In the genomic region with DNA sequence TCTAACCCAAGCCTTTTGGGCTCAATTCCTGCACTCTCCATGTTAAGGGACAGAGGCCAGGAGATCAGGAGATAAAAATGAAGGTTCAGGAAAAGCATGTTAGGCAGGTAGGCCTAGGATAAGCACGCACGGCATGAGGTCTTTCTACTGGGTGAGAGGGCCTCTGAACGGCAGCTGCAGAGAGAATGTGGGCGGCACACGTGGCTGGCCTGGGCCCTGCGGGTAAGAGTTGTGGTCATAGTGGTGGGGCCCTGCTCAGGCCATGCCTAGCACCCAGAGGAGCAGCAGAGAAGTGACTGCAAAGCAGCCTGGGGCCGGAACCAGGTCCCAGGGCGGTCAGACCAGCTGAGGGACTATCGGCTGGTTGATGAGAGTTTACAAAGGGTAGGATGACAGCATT, we compare ENCODE assay signal across 1 cellular context.
TF ChIP-seq lines count a peak whose summit lies in the region.

No MANE protein-coding gene starts in this region.

TF ChIP-seq in GM12878, 131 proteins besides CTCF, POLR2A, EP300 and RAD21 (continued from another document and continues in another):
- TF ChIP-seq, protein P1, sequence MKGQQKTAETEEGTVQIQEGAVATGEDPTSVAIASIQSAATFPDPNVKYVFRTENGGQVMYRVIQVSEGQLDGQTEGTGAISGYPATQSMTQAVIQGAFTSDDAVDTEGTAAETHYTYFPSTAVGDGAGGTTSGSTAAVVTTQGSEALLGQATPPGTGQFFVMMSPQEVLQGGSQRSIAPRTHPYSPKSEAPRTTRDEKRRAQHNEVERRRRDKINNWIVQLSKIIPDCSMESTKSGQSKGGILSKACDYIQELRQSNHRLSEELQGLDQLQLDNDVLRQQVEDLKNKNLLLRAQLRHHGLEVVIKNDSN (IDR thresholded peaks at IDR 0.05; ENCODE audit: borderline replicate concordance, extremely low read length, insufficient read depth, low read depth, low read length), result peak; percentile 67
- TF ChIP-seq EED (IDR thresholded peaks at IDR 0.05; ENCODE audit: low read depth) (peak; percentile 60; the same call in 1 of the 2 replicates), E2F8 (IDR thresholded peaks at IDR 0.05; ENCODE audit: low read depth, partially characterized antibody) (no peak), PML (IDR thresholded peaks at IDR 0.05; ENCODE audit: low read length) (no peak), RUNX3 (IDR thresholded peaks at IDR 0.05; ENCODE audit: low read length) (peak; percentile 94), MYB (IDR thresholded peaks at IDR 0.05; ENCODE audit: borderline replicate concordance, low read depth, low read length) (0 out of 2 replicates have a peak, but pooled peaks have one; percentile 34), ZBED1 (IDR thresholded peaks at IDR 0.05; ENCODE audit: borderline replicate concordance) (no peak; the same call in 1 of the 2 replicates), HDAC2 (IDR thresholded peaks at IDR 0.05) (no peak), MEF2A (IDR thresholded peaks at IDR 0.05; ENCODE audit: insufficient read depth, low read depth, low read length) (no peak), KAT2A (conservative IDR thresholded peaks at IDR 0.05; ENCODE audit: control insufficient read depth, low read depth, low read length) (no peak), CEBPB (IDR thresholded peaks at IDR 0.05; ENCODE audit: borderline replicate concordance in 1 of 2, low read depth in 2 of 2, low read length in 2 of 2) (no peak), NR2F1 (conservative IDR thresholded peaks at IDR 0.05) (peak; percentile 73), ETV6 (conservative IDR thresholded peaks at IDR 0.05 in 1 of 2, IDR thresholded peaks at IDR 0.05 in 1 of 2; ENCODE audit: borderline replicate concordance in 1 of 2, low read depth in 1 of 2) (no peak), SREBF1 (IDR thresholded peaks at IDR 0.05; ENCODE audit: low read length) (no peak), ZNF24 (IDR thresholded peaks at IDR 0.05) (no peak), ZNF274 (IDR thresholded peaks at IDR 0.05; ENCODE audit: insufficient read depth, insufficient read length) (no peak), RFX5 (IDR thresholded peaks at IDR 0.05; ENCODE audit: low read depth, low read length) (no peak), E4F1 (IDR thresholded peaks at IDR 0.05; ENCODE audit: borderline replicate concordance, partially characterized antibody) (no peak), E2F4 (IDR thresholded peaks at IDR 0.05; ENCODE audit: low read depth, low read length) (no peak), NFIC (IDR thresholded peaks at IDR 0.05; ENCODE audit: low read depth, low read length) (no peak), REST (IDR thresholded peaks at IDR 0.05; ENCODE audit: low read depth, low read length) (no peak)
- TF ChIP-seq, protein P2, sequence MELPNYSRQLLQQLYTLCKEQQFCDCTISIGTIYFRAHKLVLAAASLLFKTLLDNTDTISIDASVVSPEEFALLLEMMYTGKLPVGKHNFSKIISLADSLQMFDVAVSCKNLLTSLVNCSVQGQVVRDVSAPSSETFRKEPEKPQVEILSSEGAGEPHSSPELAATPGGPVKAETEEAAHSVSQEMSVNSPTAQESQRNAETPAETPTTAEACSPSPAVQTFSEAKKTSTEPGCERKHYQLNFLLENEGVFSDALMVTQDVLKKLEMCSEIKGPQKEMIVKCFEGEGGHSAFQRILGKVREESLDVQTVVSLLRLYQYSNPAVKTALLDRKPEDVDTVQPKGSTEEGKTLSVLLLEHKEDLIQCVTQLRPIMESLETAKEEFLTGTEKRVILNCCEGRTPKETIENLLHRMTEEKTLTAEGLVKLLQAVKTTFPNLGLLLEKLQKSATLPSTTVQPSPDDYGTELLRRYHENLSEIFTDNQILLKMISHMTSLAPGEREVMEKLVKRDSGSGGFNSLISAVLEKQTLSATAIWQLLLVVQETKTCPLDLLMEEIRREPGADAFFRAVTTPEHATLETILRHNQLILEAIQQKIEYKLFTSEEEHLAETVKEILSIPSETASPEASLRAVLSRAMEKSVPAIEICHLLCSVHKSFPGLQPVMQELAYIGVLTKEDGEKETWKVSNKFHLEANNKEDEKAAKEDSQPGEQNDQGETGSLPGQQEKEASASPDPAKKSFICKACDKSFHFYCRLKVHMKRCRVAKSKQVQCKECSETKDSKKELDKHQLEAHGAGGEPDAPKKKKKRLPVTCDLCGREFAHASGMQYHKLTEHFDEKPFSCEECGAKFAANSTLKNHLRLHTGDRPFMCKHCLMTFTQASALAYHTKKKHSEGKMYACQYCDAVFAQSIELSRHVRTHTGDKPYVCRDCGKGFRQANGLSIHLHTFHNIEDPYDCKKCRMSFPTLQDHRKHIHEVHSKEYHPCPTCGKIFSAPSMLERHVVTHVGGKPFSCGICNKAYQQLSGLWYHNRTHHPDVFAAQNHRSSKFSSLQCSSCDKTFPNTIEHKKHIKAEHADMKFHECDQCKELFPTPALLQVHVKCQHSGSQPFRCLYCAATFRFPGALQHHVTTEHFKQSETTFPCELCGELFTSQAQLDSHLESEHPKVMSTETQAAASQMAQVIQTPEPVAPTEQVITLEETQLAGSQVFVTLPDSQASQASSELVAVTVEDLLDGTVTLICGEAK (IDR thresholded peaks at IDR 0.05; ENCODE audit: borderline replicate concordance), result no peak
- TF ChIP-seq, protein P3, sequence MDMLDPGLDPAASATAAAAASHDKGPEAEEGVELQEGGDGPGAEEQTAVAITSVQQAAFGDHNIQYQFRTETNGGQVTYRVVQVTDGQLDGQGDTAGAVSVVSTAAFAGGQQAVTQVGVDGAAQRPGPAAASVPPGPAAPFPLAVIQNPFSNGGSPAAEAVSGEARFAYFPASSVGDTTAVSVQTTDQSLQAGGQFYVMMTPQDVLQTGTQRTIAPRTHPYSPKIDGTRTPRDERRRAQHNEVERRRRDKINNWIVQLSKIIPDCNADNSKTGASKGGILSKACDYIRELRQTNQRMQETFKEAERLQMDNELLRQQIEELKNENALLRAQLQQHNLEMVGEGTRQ (IDR thresholded peaks at IDR 0.05; ENCODE audit: borderline replicate concordance, low read depth, low read length), result peak; percentile 41
- TF ChIP-seq, protein P4, sequence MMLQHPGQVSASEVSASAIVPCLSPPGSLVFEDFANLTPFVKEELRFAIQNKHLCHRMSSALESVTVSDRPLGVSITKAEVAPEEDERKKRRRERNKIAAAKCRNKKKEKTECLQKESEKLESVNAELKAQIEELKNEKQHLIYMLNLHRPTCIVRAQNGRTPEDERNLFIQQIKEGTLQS (IDR thresholded peaks at IDR 0.05; ENCODE audit: borderline replicate concordance, extremely low read depth, low read depth, low read length), result no peak
- TF ChIP-seq, protein P5, sequence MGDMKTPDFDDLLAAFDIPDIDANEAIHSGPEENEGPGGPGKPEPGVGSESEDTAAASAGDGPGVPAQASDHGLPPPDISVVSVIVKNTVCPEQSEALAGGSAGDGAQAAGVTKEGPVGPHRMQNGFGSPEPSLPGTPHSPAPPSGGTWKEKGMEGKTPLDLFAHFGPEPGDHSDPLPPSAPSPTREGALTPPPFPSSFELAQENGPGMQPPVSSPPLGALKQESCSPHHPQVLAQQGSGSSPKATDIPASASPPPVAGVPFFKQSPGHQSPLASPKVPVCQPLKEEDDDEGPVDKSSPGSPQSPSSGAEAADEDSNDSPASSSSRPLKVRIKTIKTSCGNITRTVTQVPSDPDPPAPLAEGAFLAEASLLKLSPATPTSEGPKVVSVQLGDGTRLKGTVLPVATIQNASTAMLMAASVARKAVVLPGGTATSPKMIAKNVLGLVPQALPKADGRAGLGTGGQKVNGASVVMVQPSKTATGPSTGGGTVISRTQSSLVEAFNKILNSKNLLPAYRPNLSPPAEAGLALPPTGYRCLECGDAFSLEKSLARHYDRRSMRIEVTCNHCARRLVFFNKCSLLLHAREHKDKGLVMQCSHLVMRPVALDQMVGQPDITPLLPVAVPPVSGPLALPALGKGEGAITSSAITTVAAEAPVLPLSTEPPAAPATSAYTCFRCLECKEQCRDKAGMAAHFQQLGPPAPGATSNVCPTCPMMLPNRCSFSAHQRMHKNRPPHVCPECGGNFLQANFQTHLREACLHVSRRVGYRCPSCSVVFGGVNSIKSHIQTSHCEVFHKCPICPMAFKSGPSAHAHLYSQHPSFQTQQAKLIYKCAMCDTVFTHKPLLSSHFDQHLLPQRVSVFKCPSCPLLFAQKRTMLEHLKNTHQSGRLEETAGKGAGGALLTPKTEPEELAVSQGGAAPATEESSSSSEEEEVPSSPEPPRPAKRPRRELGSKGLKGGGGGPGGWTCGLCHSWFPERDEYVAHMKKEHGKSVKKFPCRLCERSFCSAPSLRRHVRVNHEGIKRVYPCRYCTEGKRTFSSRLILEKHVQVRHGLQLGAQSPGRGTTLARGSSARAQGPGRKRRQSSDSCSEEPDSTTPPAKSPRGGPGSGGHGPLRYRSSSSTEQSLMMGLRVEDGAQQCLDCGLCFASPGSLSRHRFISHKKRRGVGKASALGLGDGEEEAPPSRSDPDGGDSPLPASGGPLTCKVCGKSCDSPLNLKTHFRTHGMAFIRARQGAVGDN (IDR thresholded peaks at IDR 0.05), result peak; percentile 99
